In genomic region chr1:30135729-30136128, GRCh38 we compare ENCODE assay signal across 27 cellular contexts.
"Had no signal": no experiment of that assay in that cellular context is flagged by ENCODE, and none has a peak within 500 bp of the region (broad histone marks: within the 10 kb centered on the region; RNA-seq: fewer than 3 reads in every experiment).

No MANE protein-coding gene starts in this region.

- H3K9me3 Mint-ChIP-seq: activated CD4-positive, alpha-beta memory T cell treated with anti-CD3 and anti-CD28 coated beads for 36 hours; activated CD4-positive, alpha-beta T cell treated with anti-CD3 and anti-CD28 coated beads, Interleukin-2, amount 10 ng/mL, durations not matched to agents 7 days and 5 days; activated naive CD4-positive, alpha-beta T cell treated with anti-CD3 and anti-CD28 coated beads for 36 hours; activated T-helper 17 cell treated with anti-CD3 and anti-CD28 coated beads, Interleukin-2, amount 50 U/mL, for 72 hours had no signal

- FAIRE-seq: RCC 7860, TTC549 had no signal

- H3K27me3 Mint-ChIP-seq: activated CD4-positive, alpha-beta T cell treated with anti-CD3 and anti-CD28 coated beads, Interleukin-2, amount 10 ng/mL, durations not matched to agents 7 days and 5 days had no signal

- H3K4me1 ChIP-seq: SJSA1 had no signal

- H3K36me3 Mint-ChIP-seq: activated CD4-positive, alpha-beta memory T cell treated with anti-CD3 and anti-CD28 coated beads for 36 hours; activated naive CD8-positive, alpha-beta T cell had no signal

- H3K4me1 Mint-ChIP-seq: activated CD4-positive, alpha-beta T cell treated with anti-CD3 and anti-CD28 coated beads, Interleukin-2, amount 10 ng/mL, durations not matched to agents 7 days and 5 days; activated T-helper 17 cell treated with anti-CD3 and anti-CD28 coated beads, Interleukin-2, amount 50 U/mL, for 72 hours had no signal

- H3K36me3 ChIP-seq: brain microvascular endothelial cell, SJSA1 had no signal

- H3K27ac ChIP-seq: brain microvascular endothelial cell, SJSA1 had no signal

- H3K27ac Mint-ChIP-seq: activated CD4-positive, alpha-beta memory T cell treated with anti-CD3 and anti-CD28 coated beads for 36 hours; activated CD4-positive, alpha-beta T cell treated with anti-CD3 and anti-CD28 coated beads, Interleukin-2, amount 10 ng/mL, durations not matched to agents 7 days and 5 days; activated naive CD4-positive, alpha-beta T cell treated with anti-CD3 and anti-CD28 coated beads for 36 hours; activated naive CD8-positive, alpha-beta T cell; activated T-helper 17 cell treated with anti-CD3 and anti-CD28 coated beads, Interleukin-2, amount 50 U/mL, for 72 hours; T-helper 17 cell had no signal

- H3K27me3 ChIP-seq: brain microvascular endothelial cell had no signal

- DNase-seq: activated CD4-positive, alpha-beta memory T cell treated with anti-CD3 and anti-CD28 coated beads for 36 hours; activated CD4-positive, alpha-beta T cell treated with anti-CD3 and anti-CD28 coated beads, Interleukin-2, amount 10 ng/mL, durations not matched to agents 7 days and 5 days; activated CD4-positive, CD25-positive, alpha-beta regulatory T cell; activated CD8-positive, alpha-beta memory T cell treated with anti-CD3 and anti-CD28 coated beads for 24 hours; activated gamma-delta T cell; activated naive CD4-positive, alpha-beta T cell treated with anti-CD3 and anti-CD28 coated beads for 36 hours; activated T-cell treated with anti-CD3 and anti-CD28 coated beads, Interleukin-2, amount 50 U/mL, for 48 hours; amygdala; brain microvascular endothelial cell; cerebellar nuclear complex; Kasumi-1; KBM-7; NCI-H1105 treated with DMSO at 0.1 percent for 48 hours; NCI-H1436 treated with DMSO at 0.1 percent for 48 hours; NCI-H187; NCI-H2081; NCI-H446; NCI-H524 treated with DMSO at 0.1 percent for 48 hours; NCI-H748 treated with DMSO at 0.1 percent for 48 hours; SHP77; T-helper 17 cell; T1000 had no signal

- H3K4me3 ChIP-seq: SJSA1 had no signal

- ATAC-seq: activated T-helper 17 cell treated with anti-CD3 and anti-CD28 coated beads, Interleukin-2, amount 50 U/mL, for 72 hours; T-helper 17 cell had no signal

- H3K9me3 ChIP-seq: SJSA1 had no signal

- H3K4me3 Mint-ChIP-seq: activated CD4-positive, alpha-beta memory T cell treated with anti-CD3 and anti-CD28 coated beads for 36 hours; activated CD4-positive, alpha-beta T cell treated with anti-CD3 and anti-CD28 coated beads, Interleukin-2, amount 10 ng/mL, durations not matched to agents 7 days and 5 days; activated naive CD4-positive, alpha-beta T cell treated with anti-CD3 and anti-CD28 coated beads for 36 hours; activated naive CD8-positive, alpha-beta T cell; activated T-helper 17 cell treated with anti-CD3 and anti-CD28 coated beads, Interleukin-2, amount 50 U/mL, for 72 hours; T-helper 17 cell had no signal
